In the genomic region with DNA sequence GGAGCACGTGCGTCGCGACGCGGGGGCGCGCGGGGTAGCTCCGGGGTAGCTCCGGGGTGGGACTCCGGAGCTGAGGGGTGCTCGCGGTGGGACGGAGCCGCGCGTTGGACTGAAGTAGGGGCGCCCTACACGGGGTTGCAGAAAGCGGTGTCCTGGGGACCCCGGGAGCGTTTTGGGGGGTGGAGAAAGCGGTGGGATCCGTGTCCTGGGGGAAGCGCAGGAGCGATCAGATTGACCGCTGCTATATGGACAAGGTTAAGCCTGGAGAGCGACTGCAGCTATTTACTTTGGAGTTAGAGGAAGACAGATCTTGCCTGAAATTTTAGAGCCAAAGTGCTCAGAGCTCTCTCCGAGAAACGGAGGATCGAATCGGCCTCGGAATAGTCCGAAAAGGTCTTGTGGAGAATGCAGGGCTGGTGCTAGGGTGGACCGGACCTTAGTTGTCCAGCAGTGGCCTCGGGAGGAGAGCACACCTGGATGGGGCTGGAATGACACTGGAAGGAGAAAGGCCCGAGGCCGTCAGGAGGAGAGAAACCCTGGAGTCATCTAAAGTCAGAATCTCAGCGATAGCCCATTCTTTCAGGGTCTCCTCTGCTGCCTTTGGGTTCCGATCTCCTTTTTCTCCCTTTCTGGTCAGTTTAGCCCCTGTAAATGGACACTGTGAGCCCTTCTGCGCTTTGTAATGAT, we compare ENCODE assay signal across 8 cellular contexts. TPM values are rescaled to one million over a fixed set of nuclear protein-coding genes. Genes with fewer than 3 reads are reported as not detected.
DNase-seq lines count a peak whose midpoint lies in the region; ATAC-seq and TF ChIP-seq lines count a peak whose summit lies in the region.

No MANE protein-coding gene starts in this region.

- DNase-seq in AG04449 (ENCODE audit: low read depth, low spot score) (no peak), GM23338 (ENCODE audit: low spot score) (peak; percentile 10), immature natural killer cell (no peak), stomach (no peak), islet precursor cell (no peak)
- no peak for DNase-seq in activated T-helper 2 cell treated with anti-CD3 and anti-CD28 coated beads, Interferon-gamma antibody, Interleukin-2, Interleukin-4, amounts not matched to agents 10 μg/mL and 5 μg/mL and 100 μg/mL, durations not matched to agents 14 hours and 24 hours and 36 hours (ENCODE audit: low spot score)

- H3K79me2 ChIP-seq in GM23338 (replicated peaks; ENCODE audit: insufficient read depth) = peaks cover 51% of the 10 kb centered on the region

- peaks cover 39% of the 10 kb centered on the region for H3K36me3 Mint-ChIP-seq in GM23338 (ENCODE audit: low read depth)
- H3K36me3 Mint-ChIP-seq in activated T-helper 2 cell treated with anti-CD3 and anti-CD28 coated beads, Interferon-gamma antibody, Interleukin-2, Interleukin-4, amounts not matched to agents 10 μg/mL and 5 μg/mL and 100 μg/mL, durations not matched to agents 14 hours and 24 hours and 36 hours (ENCODE audit: low read depth) = peaks cover 44% of the 10 kb centered on the region
- peaks cover 0 to 6% (median 5%) of the 10 kb centered on the region in 3 donors for H3K36me3 Mint-ChIP-seq in immature natural killer cell

- POLR2A ChIA-PET in AG04449 (lab: Yijun Ruan, JAX) = no interaction called here

- no peaks in the 10 kb centered on the region for H3K27me3 ChIP-seq in GM23338 (ENCODE audit: insufficient read depth)
- H3K27me3 ChIP-seq in stomach = peaks cover 0 to 5% (median 0%) of the 10 kb centered on the region in 3 donors

- peak overlapping the region; percentile 95 for H3K27ac Mint-ChIP-seq in GM23338
- H3K27ac Mint-ChIP-seq in activated T-helper 2 cell treated with anti-CD3 and anti-CD28 coated beads, Interferon-gamma antibody, Interleukin-2, Interleukin-4, amounts not matched to agents 10 μg/mL and 5 μg/mL and 100 μg/mL, durations not matched to agents 14 hours and 24 hours and 36 hours = peak overlapping the region; percentile 91
- H3K27ac Mint-ChIP-seq in immature natural killer cell = peak overlapping the region; percentile 68 to 89 (median 74)

- H3K4me1 ChIP-seq in GM23338 (ENCODE audit: insufficient read depth) = peaks cover 9% of the 10 kb centered on the region
- peaks cover 12 to 32% (median 19%) of the 10 kb centered on the region in 4 donors for H3K4me1 ChIP-seq in stomach

- no peaks in the 10 kb centered on the region for H3K9me2 ChIP-seq in GM23338 (ENCODE audit: insufficient read depth)

- no peak overlapping the region for H3K27ac ChIP-seq in GM23338 (ENCODE audit: low read depth)
- H3K27ac ChIP-seq in stomach = peak overlapping the region; percentile 80 to 94 (median 93)

- peak overlapping the region; percentile 100 for H3K4me3 Mint-ChIP-seq in GM23338
- H3K4me3 Mint-ChIP-seq in activated T-helper 2 cell treated with anti-CD3 and anti-CD28 coated beads, Interferon-gamma antibody, Interleukin-2, Interleukin-4, amounts not matched to agents 10 μg/mL and 5 μg/mL and 100 μg/mL, durations not matched to agents 14 hours and 24 hours and 36 hours (ENCODE audit: low read depth) = peak overlapping the region; percentile 99
- peak overlapping the region; percentile 90 to 95 (median 91) for H3K4me3 Mint-ChIP-seq in immature natural killer cell

- H3K4me1 Mint-ChIP-seq in GM23338 (peaks cover 4% of the 10 kb centered on the region; the same call in 2 of the 3 replicates), immature natural killer cell (peaks cover 19% of the 10 kb centered on the region in 2 donors)
- peaks cover 36% of the 10 kb centered on the region for H3K4me1 Mint-ChIP-seq in activated T-helper 2 cell treated with anti-CD3 and anti-CD28 coated beads, Interferon-gamma antibody, Interleukin-2, Interleukin-4, amounts not matched to agents 10 μg/mL and 5 μg/mL and 100 μg/mL, durations not matched to agents 14 hours and 24 hours and 36 hours (ENCODE audit: low read depth)

- peaks cover 9% of the 10 kb centered on the region; the same call in 1 of the 2 replicates for H3K36me3 ChIP-seq in GM23338 (ENCODE audit: insufficient read depth)
- H3K36me3 ChIP-seq in stomach = peaks cover 0 to 6% (median 2%) of the 10 kb centered on the region in 4 donors

- no peak for TF ChIP-seq EP300 in stomach (IDR thresholded peaks at IDR 0.05)

- 2 to 3% (median 2%) methylated on average over 38 to 42 of the region's 42 CpGs for WGBS in stomach, 5 donors

- peaks cover 10% of the 10 kb centered on the region for H3K27me3 Mint-ChIP-seq in GM23338 (ENCODE audit: insufficient read depth, low read depth, poor library complexity)
- no peaks in the 10 kb centered on the region for H3K27me3 Mint-ChIP-seq in activated T-helper 2 cell treated with anti-CD3 and anti-CD28 coated beads, Interferon-gamma antibody, Interleukin-2, Interleukin-4, amounts not matched to agents 10 μg/mL and 5 μg/mL and 100 μg/mL, durations not matched to agents 14 hours and 24 hours and 36 hours (ENCODE audit: low read depth)
- peaks cover 0 to 6% (median 2%) of the 10 kb centered on the region in 3 donors for H3K27me3 Mint-ChIP-seq in immature natural killer cell (ENCODE audit: low read depth in 3 of 3)

- peak overlapping the region; percentile 96 for H3K4me2 ChIP-seq in GM23338

- CTCF ChIA-PET in AG04449 (lab: Yijun Ruan, JAX) = interaction anchor here (1.9 to 2.8 kb wide), 3 partner anchors 13 to 184 kb away, joined by 6 to 12 read pairs (median 9); no protein-coding TSS in a partner anchor

- intact Hi-C loops in activated T-helper 2 cell treated with anti-CD3 and anti-CD28 coated beads, Interferon-gamma antibody, Interleukin-2, Interleukin-4, amounts not matched to agents 10 μg/mL and 5 μg/mL and 100 μg/mL, durations not matched to agents 14 hours and 24 hours and 36 hours (cut with micrococcal nuclease) = loop anchor here (1.0 to 10.0 kb wide), 7 partner anchors 39 to 547 kb away; a partner anchor contains a TSS
- intact Hi-C loops in stomach (cut with DNase I; ENCODE audit: low total_unique reads) = no loop called here

- H3K4me3 ChIP-seq in AG04449 (ENCODE audit: low read depth, low read length) = peak overlapping the region; percentile 86
- peak overlapping the region; percentile 94 for H3K4me3 ChIP-seq in GM23338
- peak overlapping the region; percentile 84 to 97 (median 94) for H3K4me3 ChIP-seq in stomach

- TF ChIP-seq POLR2A in stomach (IDR thresholded peaks at IDR 0.05) = no peak

- peaks cover 6% of the 10 kb centered on the region; the same call in 1 of the 2 replicates for H4K20me1 ChIP-seq in GM23338 (replicated peaks; ENCODE audit: insufficient read depth)

- TF ChIP-seq CTCF in AG04449 (IDR thresholded peaks at IDR 0.05; ENCODE audit: insufficient read depth, low read length, missing control alignments) (no peak), GM23338 (conservative IDR thresholded peaks at IDR 0.05; ENCODE audit: low read depth in 2 of 2) (no peak), stomach (IDR thresholded peaks at IDR 0.05) (no peak)

- H3K9me3 ChIP-seq in stomach = no peaks in the 10 kb centered on the region

- peak overlapping the region; percentile 99 for H2AFZ ChIP-seq in GM23338

- H3K9me3 Mint-ChIP-seq in GM23338 (peaks cover 3% of the 10 kb centered on the region; the same call in 2 of the 3 replicates), immature natural killer cell (no peaks in the 10 kb centered on the region)
- H3K9me3 Mint-ChIP-seq in activated T-helper 2 cell treated with anti-CD3 and anti-CD28 coated beads, Interferon-gamma antibody, Interleukin-2, Interleukin-4, amounts not matched to agents 10 μg/mL and 5 μg/mL and 100 μg/mL, durations not matched to agents 14 hours and 24 hours and 36 hours = no peaks in the 10 kb centered on the region

- no peaks in the 10 kb centered on the region for H3F3A ChIP-seq in GM23338 (replicated peaks; ENCODE audit: low read depth)

- ATAC-seq in GM23338 (peak; percentile 41), GM21447 (IDR thresholded peaks at IDR 0.05; ENCODE audit: unreplicated experiment) (no peak), GM21515 (IDR thresholded peaks at IDR 0.05; ENCODE audit: unreplicated experiment) (no peak)

TF ChIP-seq in GM23338, 12 proteins besides CTCF, POLR2A, EP300 and RAD21 (continues in another document):
- TF ChIP-seq ZNF114 (CRISPR knock-in tag; IDR thresholded peaks at IDR 0.05) = no peak
- TF ChIP-seq, protein P1, sequence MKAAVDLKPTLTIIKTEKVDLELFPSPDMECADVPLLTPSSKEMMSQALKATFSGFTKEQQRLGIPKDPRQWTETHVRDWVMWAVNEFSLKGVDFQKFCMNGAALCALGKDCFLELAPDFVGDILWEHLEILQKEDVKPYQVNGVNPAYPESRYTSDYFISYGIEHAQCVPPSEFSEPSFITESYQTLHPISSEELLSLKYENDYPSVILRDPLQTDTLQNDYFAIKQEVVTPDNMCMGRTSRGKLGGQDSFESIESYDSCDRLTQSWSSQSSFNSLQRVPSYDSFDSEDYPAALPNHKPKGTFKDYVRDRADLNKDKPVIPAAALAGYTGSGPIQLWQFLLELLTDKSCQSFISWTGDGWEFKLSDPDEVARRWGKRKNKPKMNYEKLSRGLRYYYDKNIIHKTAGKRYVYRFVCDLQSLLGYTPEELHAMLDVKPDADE (IDR thresholded peaks at IDR 0.05) = no peak
- TF ChIP-seq POLR2AphosphoS5 (IDR thresholded peaks at IDR 0.05; ENCODE audit: low read depth) = no peak
- no peak for TF ChIP-seq ZNF331 (CRISPR knock-in tag; IDR thresholded peaks at IDR 0.05; ENCODE audit: low read depth)
- TF ChIP-seq JUNB (IDR thresholded peaks at IDR 0.05; ENCODE audit: unreplicated experiment) = no peak
- no peak for TF ChIP-seq EZH2phosphoT487 (IDR thresholded peaks at IDR 0.05; ENCODE audit: unreplicated experiment)
- TF ChIP-seq NANOG (IDR thresholded peaks at IDR 0.05; ENCODE audit: borderline replicate concordance) = no peak
- TF ChIP-seq EZH2 (IDR thresholded peaks at IDR 0.05; ENCODE audit: low read depth, unreplicated experiment) = no peak
- TF ChIP-seq CREB1 (CRISPR knock-in tag; IDR thresholded peaks at IDR 0.05; ENCODE audit: low read depth) = no peak

RNA-seq across cellular contexts. Expression of a gene that starts 0.6 kb away (rescaled TPM):
- 17.7 and 21.5 TPM in 2 replicates for total RNA-seq in GM23338 (2014; rRNA removed; shearing (Covaris generic))
- 21.0 and 26.2 TPM in 2 replicates for polyA plus RNA-seq in GM23338 (2016; fragmentation: Nextera tagmentation; extraction: Ambion mirVana)
- 27.9 and 32.3 TPM in 2 replicates for total RNA-seq in activated T-helper 2 cell treated with anti-CD3 and anti-CD28 coated beads, Interferon-gamma antibody, Interleukin-2, Interleukin-4, amounts not matched to agents 10 μg/mL and 5 μg/mL and 100 μg/mL, durations not matched to agents 14 hours and 24 hours and 36 hours
- 1 to 10 TPM; 2.5 to 4.0 (median 2.7) TPM for polyA plus RNA-seq in immature natural killer cell
- total RNA-seq in stomach = 10 to 100 TPM in 1 of 5 donors, 1 to 10 TPM in 3, not detected in 1; 2.5 to 31.9 (median 4.0) TPM
- 1 to 10 TPM; 6.3 to 8.7 (median 8.2) TPM for polyA plus RNA-seq in stomach
